Comparison of ENCODE assay signal across 8 cellular contexts in genomic region chr3:119295816-119296484, GRCh38. TPM values are rescaled to one million over a fixed set of nuclear protein-coding genes. Genes with fewer than 3 reads are reported as not detected.
A peak's percentile ranks its signal among the peaks of the same experiment; 100 is the strongest.
DNase-seq lines count a peak whose midpoint lies in the region; ATAC-seq and TF ChIP-seq lines count a peak whose summit lies in the region.

No MANE protein-coding gene starts in this region.

- intact Hi-C loops in CD4-positive, alpha-beta T cell (cut with DNase I, micrococcal nuclease), result loop anchor here (2.0 to 10.0 kb wide), 4 partner anchors 27 to 789 kb away; partner anchors contain the start of genes B4GALT4 (in 1 of the 2), POGLUT1 (in 1 of the 2) and TMEM39A (in 1 of the 2)
- intact Hi-C loops in dendritic cell treated with granulocyte-macrophage colony-stimulating factor and Interleukin-4, amounts not matched to agents 40 ng/mL and 50 ng/mL, for 4 days (cut with micrococcal nuclease), result no loop called here

- no peak for TF ChIP-seq CTCF in CD4-positive, alpha-beta T cell (IDR thresholded peaks at IDR 0.05)
- TF ChIP-seq CTCF in osteoblast (IDR thresholded peaks at IDR 0.05; ENCODE audit: extremely low read depth, low read depth, low read length), result no peak

- ATAC-seq in CD4-positive, alpha-beta T cell (ENCODE audit: poor library complexity), result no peak
- no peak for ATAC-seq in HG02759 (IDR thresholded peaks at IDR 0.05; ENCODE audit: unreplicated experiment)
- no peak for ATAC-seq in GM18520 (IDR thresholded peaks at IDR 0.05; ENCODE audit: unreplicated experiment)
- no peak for ATAC-seq in HG03432 (IDR thresholded peaks at IDR 0.05; ENCODE audit: unreplicated experiment)

- peaks cover 66% of the 10 kb centered on the region for H3K4me1 Mint-ChIP-seq in CD4-positive, alpha-beta T cell (ENCODE audit: low read depth)
- peaks cover 55% of the 10 kb centered on the region for H3K4me1 Mint-ChIP-seq in dendritic cell treated with granulocyte-macrophage colony-stimulating factor and Interleukin-4, amounts not matched to agents 40 ng/mL and 50 ng/mL, for 4 days (ENCODE audit: low read depth)

- POLR2A ChIA-PET in CD4-positive, alpha-beta T cell (lab: Charles Lee), result interaction anchor here (1.0 to 5.3 kb wide), 8 partner anchors 12 to 800 kb away, joined by 3 to 68 read pairs (median 18); partner anchors contain the start of genes B4GALT4, TIMMDC1 and TMEM39A

- H4K20me1 ChIP-seq in osteoblast (ENCODE audit: insufficient read depth, low read length), result peaks cover 8% of the 10 kb centered on the region

- no peaks in the 10 kb centered on the region for H3K9me3 ChIP-seq in CD4-positive, alpha-beta T cell (ENCODE audit: control insufficient read depth, low read length)
- H3K9me3 ChIP-seq in osteoblast (ENCODE audit: low read depth, low read length), result no peaks in the 10 kb centered on the region

- CTCF ChIA-PET in CD4-positive, alpha-beta T cell (lab: Charles Lee), result interaction anchor here (1.0 to 3.9 kb wide), 5 partner anchors 12 to 77 kb away, joined by 3 to 19 read pairs (median 5); partner anchors contain the start of gene B4GALT4

- no peak overlapping the region for H2AFZ ChIP-seq in osteoblast (ENCODE audit: low read length)

- no peaks in the 10 kb centered on the region for H3K27me3 ChIP-seq in CD4-positive, alpha-beta T cell (ENCODE audit: control insufficient read depth, insufficient read depth, low read length)
- H3K27me3 ChIP-seq in osteoblast (ENCODE audit: insufficient read depth, low read length), result no peaks in the 10 kb centered on the region

- H3K36me3 Mint-ChIP-seq in CD4-positive, alpha-beta T cell (ENCODE audit: low read depth), result peaks cover 22% of the 10 kb centered on the region
- peaks cover 55% of the 10 kb centered on the region for H3K36me3 Mint-ChIP-seq in dendritic cell treated with granulocyte-macrophage colony-stimulating factor and Interleukin-4, amounts not matched to agents 40 ng/mL and 50 ng/mL, for 4 days (ENCODE audit: low read depth)

- H3K27ac Mint-ChIP-seq in CD4-positive, alpha-beta T cell, result peak overlapping the region; percentile 100
- H3K27ac Mint-ChIP-seq in dendritic cell treated with granulocyte-macrophage colony-stimulating factor and Interleukin-4, amounts not matched to agents 40 ng/mL and 50 ng/mL, for 4 days, result peak overlapping the region; percentile 94

- peak overlapping the region; percentile 84 for H3K4me3 Mint-ChIP-seq in CD4-positive, alpha-beta T cell
- peak overlapping the region; percentile 82 for H3K4me3 Mint-ChIP-seq in dendritic cell treated with granulocyte-macrophage colony-stimulating factor and Interleukin-4, amounts not matched to agents 40 ng/mL and 50 ng/mL, for 4 days

- H3K27ac ChIP-seq in CD4-positive, alpha-beta T cell (ENCODE audit: low read depth, low read length), result peak overlapping the region; percentile 18
- H3K27ac ChIP-seq in osteoblast (ENCODE audit: low read depth, low read length), result peak overlapping the region; percentile 82

- H3K9me3 Mint-ChIP-seq in CD4-positive, alpha-beta T cell, result no peaks in the 10 kb centered on the region
- H3K9me3 Mint-ChIP-seq in dendritic cell treated with granulocyte-macrophage colony-stimulating factor and Interleukin-4, amounts not matched to agents 40 ng/mL and 50 ng/mL, for 4 days, result no peaks in the 10 kb centered on the region

- DNase-seq in CD4-positive, alpha-beta T cell, result no peak
- peak; percentile 72 for DNase-seq in MV-4-11 (lab: John Stamatoyannopoulos, UW)
- peak; percentile 57 for DNase-seq in osteoblast (ENCODE audit: insufficient read length, low spot score, missing footprints)
- DNase-seq in DMS153 (lab: John Stamatoyannopoulos, UW), result no peak

- peak overlapping the region; percentile 97 for H3K4me2 ChIP-seq in osteoblast (ENCODE audit: insufficient read depth, low read length)

- H3K4me3 ChIP-seq in osteoblast (ENCODE audit: insufficient read depth, low read length), result peak overlapping the region; percentile 86

- peaks cover 27% of the 10 kb centered on the region for H3K36me3 ChIP-seq in osteoblast (ENCODE audit: insufficient read depth, low read length)

- peaks cover 65% of the 10 kb centered on the region for H3K79me2 ChIP-seq in osteoblast (ENCODE audit: insufficient read depth, low read length)

- no peaks in the 10 kb centered on the region for H3K27me3 Mint-ChIP-seq in CD4-positive, alpha-beta T cell
- no peaks in the 10 kb centered on the region for H3K27me3 Mint-ChIP-seq in dendritic cell treated with granulocyte-macrophage colony-stimulating factor and Interleukin-4, amounts not matched to agents 40 ng/mL and 50 ng/mL, for 4 days

- peaks cover 33% of the 10 kb centered on the region for H3K4me1 ChIP-seq in osteoblast (ENCODE audit: insufficient read depth, low read length)

RNA-seq across cellular contexts. Expression of gene ARHGAP31, which starts 1.8 kb away (rescaled TPM):
- total RNA-seq in CD4-positive, alpha-beta T cell, result 1 to 10 TPM; 2.4 to 2.9 TPM
- 41.5 and 56.5 TPM in 2 replicates for total RNA-seq in osteoblast

RNA-seq across cellular contexts. Expression of gene B4GALT4, which starts 55.3 kb away (rescaled TPM):
- total RNA-seq in CD4-positive, alpha-beta T cell, result 10 to 100 TPM; 26.2 to 29.5 TPM
- 22.7 and 28.2 TPM in 2 replicates for total RNA-seq in osteoblast

Comparison
In these comparisons a context has a peak if more than half of its experiments do, and no peak if none do; other contexts are left out.
1. DNase-seq: peak in MV-4-11 (single experiment) and osteoblast (single experiment); none in CD4-positive, alpha-beta T cell (0 of 10) and DMS153 (single experiment).
2. RNA of gene ARHGAP31, which starts 1.8 kb away (total RNA-seq): 41.5 to 56.5 TPM in osteoblast; 2.4 to 2.9 TPM in CD4-positive, alpha-beta T cell; every median in the first group is over 10 times any median in the second.